In the genomic region with DNA sequence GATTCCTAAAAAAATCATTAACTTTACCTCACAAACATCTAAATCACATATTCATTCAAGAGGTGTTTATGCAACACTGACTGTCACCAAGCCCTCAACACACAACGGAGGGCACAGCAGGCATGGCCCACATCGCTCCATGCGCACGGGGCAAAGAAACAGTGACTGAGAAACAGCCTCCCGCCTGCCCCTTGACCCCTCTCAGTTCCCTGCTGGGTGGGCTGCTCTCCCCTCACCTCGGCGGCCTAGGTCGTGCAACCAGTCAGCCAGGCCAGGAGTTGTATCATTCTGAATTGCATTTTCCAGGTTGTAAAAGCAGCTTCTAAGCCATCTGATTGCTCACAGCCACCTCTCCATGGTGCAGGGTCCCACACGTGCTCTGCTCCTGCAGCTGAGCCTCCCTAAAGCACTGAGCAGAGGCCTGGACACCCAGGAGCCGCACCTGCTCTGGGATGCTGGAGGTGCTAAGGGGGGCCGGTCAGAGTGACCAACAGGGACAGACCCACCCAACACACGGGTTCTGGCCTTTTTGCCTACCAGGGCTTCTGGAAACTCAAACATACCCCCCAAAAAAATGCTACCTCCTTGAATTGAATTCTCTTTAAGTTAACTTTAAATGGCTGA, we compare ENCODE assay signal across 15 cellular contexts. TPM values are rescaled to one million over a fixed set of nuclear protein-coding genes. Genes with fewer than 3 reads are reported as not detected.
DNase-seq lines count a peak whose midpoint lies in the region; ATAC-seq and TF ChIP-seq lines count a peak whose summit lies in the region.
"Had no signal": no experiment of that assay in that cellular context is flagged by ENCODE, and none has a peak within 500 bp of the region (broad histone marks: within the 10 kb centered on the region; RNA-seq: fewer than 3 reads in every experiment).

No MANE protein-coding gene starts in this region.

- H3K27me3 ChIP-seq in H7 (ENCODE audit: control insufficient read depth, insufficient read depth, low read length): no peaks in the 10 kb centered on the region
- H3K27me3 ChIP-seq in trophoblast cell (ENCODE audit: insufficient read depth, low read length): no peaks in the 10 kb centered on the region

- WGBS in trophoblast cell (ENCODE audit: extremely low coverage, insufficient coverage, insufficient read length): no CpG with 5 or more reads among the region's 12 CpGs

- peaks cover 10 to 14% of the 10 kb centered on the region in 2 experiments for H3K4me1 ChIP-seq in trophoblast cell (ENCODE audit: control insufficient read depth in 1 of 2, insufficient read depth in 2 of 2, low read length in 2 of 2)

- no peak overlapping the region for H3K4me2 ChIP-seq in trophoblast cell (ENCODE audit: low read length)

- H3K4me3 ChIP-seq in H7 (ENCODE audit: insufficient read depth, low read depth, low read length) (no peak overlapping the region), trophoblast cell (ENCODE audit: low read depth, low read length) (no peak overlapping the region)

- no peak overlapping the region for H3K27ac ChIP-seq in trophoblast cell (ENCODE audit: low read depth, low read length)

- H3K18ac ChIP-seq in trophoblast cell (ENCODE audit: low read length): no peak overlapping the region

- H2AFZ ChIP-seq in trophoblast cell (ENCODE audit: insufficient read depth, low read length, poor library complexity): no peak overlapping the region

- no peaks in the 10 kb centered on the region for H3K9me3 ChIP-seq in trophoblast cell (ENCODE audit: insufficient read depth, low read depth, low read length)

- no peak overlapping the region for H3K9ac ChIP-seq in trophoblast cell (ENCODE audit: low read length)

- no peaks in the 10 kb centered on the region for H3K27me3 Mint-ChIP-seq in WTC11 (ENCODE audit: low read depth)
- H3K27me3 Mint-ChIP-seq: CD4-positive, alpha-beta memory T cell had no signal

- H4K12ac ChIP-seq in trophoblast cell (ENCODE audit: low read depth, low read length): no peak overlapping the region

- no peak overlapping the region for H4K8ac ChIP-seq in trophoblast cell (ENCODE audit: low read depth, low read length)

- H3K9me3 Mint-ChIP-seq in WTC11: no peaks in the 10 kb centered on the region
- H3K9me3 Mint-ChIP-seq: CD4-positive, alpha-beta memory T cell had no signal

- POLR2A ChIA-PET in WTC11 (lab: Charles Lee): no interaction called here

- no peaks in the 10 kb centered on the region for H3K79me1 ChIP-seq in trophoblast cell (ENCODE audit: low read length)

- H3K27ac Mint-ChIP-seq in WTC11: peak overlapping the region; percentile 40

- H3K4me3 Mint-ChIP-seq in WTC11: no peak overlapping the region
- H3K4me3 Mint-ChIP-seq: CD4-positive, alpha-beta memory T cell had no signal

- no peak overlapping the region for H2BK120ac ChIP-seq in trophoblast cell (ENCODE audit: insufficient read depth, low read length, poor library complexity)

- no peaks in the 10 kb centered on the region for H3K36me3 Mint-ChIP-seq in WTC11

- no peaks in the 10 kb centered on the region; the same call in none of the 2 replicates for H3K36me3 ChIP-seq in H7 (replicated peaks; ENCODE audit: control insufficient read depth, insufficient read depth, low read length)
- peaks cover 0 to 2% of the 10 kb centered on the region in 2 experiments for H3K36me3 ChIP-seq in trophoblast cell (ENCODE audit: control insufficient read depth in 1 of 2, insufficient read depth in 2 of 2, low read length in 2 of 2)

- CTCF ChIA-PET in WTC11 (lab: Charles Lee): interaction anchor here (2.3 kb wide), 1 partner anchor 17 kb away, joined by 9 read pairs; no protein-coding TSS in a partner anchor

- H3K23ac ChIP-seq in trophoblast cell (ENCODE audit: low read length): no peak overlapping the region

- peaks cover 32% of the 10 kb centered on the region for H3K79me2 ChIP-seq in trophoblast cell (ENCODE audit: control insufficient read depth, insufficient read depth, low read length, poor library complexity)

- DNase-seq in H7 (peak; percentile 69), WTC11 (ENCODE audit: low spot score) (no peak), kidney tubule cell (ENCODE audit: low spot score) (peak; percentile 11), trophoblast cell (no peak), T-helper 2 cell (no peak)
- DNase-seq: Calu3; CD4-positive, alpha-beta memory T cell; MV-4-11; NCI-H1417 treated with DMSO at 0.1 percent for 48 hours; NCI-H1930; NCI-H69; SIG-M5 had no signal

- H2BK5ac ChIP-seq in trophoblast cell (ENCODE audit: low read depth, low read length, poor library complexity): no peak overlapping the region

- ATAC-seq in WTC11 (no peak), GM21619 (IDR thresholded peaks at IDR 0.05; ENCODE audit: unreplicated experiment) (no peak), GM18867 (IDR thresholded peaks at IDR 0.05; ENCODE audit: unreplicated experiment) (no peak)
- ATAC-seq: HCT116 had no signal

- peak overlapping the region; percentile 38 for H3K4ac ChIP-seq in trophoblast cell (ENCODE audit: low read depth, low read length)

- H4K91ac ChIP-seq in trophoblast cell (ENCODE audit: low read depth, low read length): no peak overlapping the region

- no peak overlapping the region for H2AK5ac ChIP-seq in trophoblast cell (ENCODE audit: low read length)

- no peak overlapping the region for H2BK12ac ChIP-seq in trophoblast cell (ENCODE audit: low read length)

- no peak overlapping the region for H3K14ac ChIP-seq in trophoblast cell (ENCODE audit: low read length)

- TF ChIP-seq CTCF in WTC11 (IDR thresholded peaks at IDR 0.05): no peak

- peaks cover 59% of the 10 kb centered on the region for H3K4me1 Mint-ChIP-seq in WTC11

TF ChIP-seq in WTC11, 78 proteins besides CTCF, POLR2A, EP300 and RAD21:
- TF ChIP-seq CDX4 (CRISPR knock-in tag; IDR thresholded peaks at IDR 0.05; ENCODE audit: borderline replicate concordance): no peak
- TF ChIP-seq, protein P1, sequence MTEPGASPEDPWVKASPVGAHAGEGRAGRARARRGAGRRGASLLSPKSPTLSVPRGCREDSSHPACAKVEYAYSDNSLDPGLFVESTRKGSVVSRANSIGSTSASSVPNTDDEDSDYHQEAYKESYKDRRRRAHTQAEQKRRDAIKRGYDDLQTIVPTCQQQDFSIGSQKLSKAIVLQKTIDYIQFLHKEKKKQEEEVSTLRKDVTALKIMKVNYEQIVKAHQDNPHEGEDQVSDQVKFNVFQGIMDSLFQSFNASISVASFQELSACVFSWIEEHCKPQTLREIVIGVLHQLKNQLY (CRISPR knock-in tag; IDR thresholded peaks at IDR 0.05): no peak
- TF ChIP-seq, protein P2, sequence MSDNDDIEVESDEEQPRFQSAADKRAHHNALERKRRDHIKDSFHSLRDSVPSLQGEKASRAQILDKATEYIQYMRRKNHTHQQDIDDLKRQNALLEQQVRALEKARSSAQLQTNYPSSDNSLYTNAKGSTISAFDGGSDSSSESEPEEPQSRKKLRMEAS (CRISPR knock-in tag; IDR thresholded peaks at IDR 0.05): no peak
- TF ChIP-seq ESRRA (CRISPR knock-in tag; IDR thresholded peaks at IDR 0.05; ENCODE audit: borderline replicate concordance): no peak
- TF ChIP-seq ZNF425 (CRISPR knock-in tag; conservative IDR thresholded peaks at IDR 0.05): no peak
- no peak for TF ChIP-seq ZNF317 (CRISPR knock-in tag; IDR thresholded peaks at IDR 0.05; ENCODE audit: borderline replicate concordance, low read depth)

RNA-seq across cellular contexts. Expression of gene TAF4, which starts 37.9 kb away (rescaled TPM):
- total RNA-seq in H7 (2014; rRNA removed; shearing (Covaris generic)): 5.2 and 8.0 TPM in 2 replicates
- total RNA-seq in WTC11 (2021): 31.0 to 34.4 TPM (median 33.7 TPM) in 3 replicates
- 49.8 TPM in 2 replicates for polyA plus RNA-seq in trophoblast cell (2013)

Comparison
In these comparisons a context has a peak if more than half of its experiments do, and no peak if none do; other contexts are left out.
1. DNase-seq: peak in H7 (single experiment) and kidney tubule cell (single experiment); none in WTC11 (single experiment), trophoblast cell (0 of 2) and T-helper 2 cell (0 of 5).